8 cellular contexts compared by ENCODE assay signal in genomic region chr1:169546087-169546995, GRCh38. TPM values are rescaled to one million over a fixed set of nuclear protein-coding genes. Genes with fewer than 3 reads are reported as not detected.
A peak's percentile ranks its signal among the peaks of the same experiment; 100 is the strongest.
DNase-seq lines count a peak whose midpoint lies in the region; ATAC-seq and TF ChIP-seq lines count a peak whose summit lies in the region.

No MANE protein-coding gene starts in this region.

- no peaks in the 10 kb centered on the region for H3K79me2 ChIP-seq in Loucy (ENCODE audit: insufficient read depth, low read length)

- H3K9me2 ChIP-seq in Loucy (replicated peaks; ENCODE audit: low read depth, low read length), result no peaks in the 10 kb centered on the region

- no peak overlapping the region for H3K27ac ChIP-seq in SJCRH30

- H2AFZ ChIP-seq in Loucy (ENCODE audit: low read length), result no peak overlapping the region

- H3K9ac ChIP-seq in Loucy (ENCODE audit: low read depth, low read length, poor library complexity, severe bottlenecking), result no peak overlapping the region

- ATAC-seq in GM21390 (IDR thresholded peaks at IDR 0.05; ENCODE audit: unreplicated experiment), result peak; percentile 85
- peak; percentile 87 for ATAC-seq in sciatic nerve
- ATAC-seq in GM21526 (IDR thresholded peaks at IDR 0.05; ENCODE audit: low FRiP score, unreplicated experiment), result no peak

- H3K4me3 ChIP-seq in Loucy (ENCODE audit: low read length, poor library complexity, severe bottlenecking) (no peak overlapping the region), SJCRH30 (no peak overlapping the region)

- H3K4me1 ChIP-seq in Loucy (ENCODE audit: insufficient read depth, low read length, poor library complexity, severe bottlenecking) (no peaks in the 10 kb centered on the region), SJCRH30 (peaks cover 3% of the 10 kb centered on the region; the same call in 1 of the 2 replicates)

- H3K36me3 ChIP-seq in Loucy (ENCODE audit: insufficient read depth, low read length) (no peaks in the 10 kb centered on the region), SJCRH30 (no peaks in the 10 kb centered on the region)

- H3K27me3 ChIP-seq in Loucy (ENCODE audit: insufficient read depth, low read length, poor library complexity, severe bottlenecking) (no peaks in the 10 kb centered on the region), SJCRH30 (no peaks in the 10 kb centered on the region)

- peak; percentile 92 for TF ChIP-seq CTCF in Loucy (conservative IDR thresholded peaks at IDR 0.05; ENCODE audit: low read length)

- H3F3A ChIP-seq in Loucy (ENCODE audit: low read depth), result no peaks in the 10 kb centered on the region

- DNase-seq in COR-L47 (lab: John Stamatoyannopoulos, UW) (peak; percentile 75), SJCRH30 (peak; percentile 61 to 83), anterior cingulate cortex (lab: John Stamatoyannopoulos, UW) (peak in 43 of 58 donors; percentile 0 to 72 (median 19)), hepatic stellate cell (ENCODE audit: low spot score) (peak; percentile 2), sciatic nerve (ENCODE audit: low spot score) (peak; percentile 59)

- no peaks in the 10 kb centered on the region for H3K9me3 ChIP-seq in Loucy (ENCODE audit: insufficient read depth, low read depth, low read length)
- no peaks in the 10 kb centered on the region for H3K9me3 ChIP-seq in SJCRH30 (replicated peaks)

- intact Hi-C loops in sciatic nerve (cut with DNase I), result no loop called here

- H4K20me1 ChIP-seq in Loucy (ENCODE audit: insufficient read depth, low read length, poor library complexity, severe bottlenecking), result no peaks in the 10 kb centered on the region

- H3K4me2 ChIP-seq in Loucy (ENCODE audit: low read depth, low read length, poor library complexity, severe bottlenecking), result no peak overlapping the region

RNA-seq across cellular contexts. Expression of gene F5, which starts 39.9 kb away (rescaled TPM):
- total RNA-seq in SJCRH30 (2014; rRNA removed; shearing (Covaris generic)), result not detected in 2 replicates
- 1.8 TPM for total RNA-seq in sciatic nerve

Comparison
In these comparisons a context has a peak if more than half of its experiments do, and no peak if none do; other contexts are left out.
1. DNase-seq: peak in every context shown above with its lines; median percentile 75 in COR-L47; 72 in SJCRH30; 59 in sciatic nerve; 19 in anterior cingulate cortex; 2 in hepatic stellate cell.